13 cellular contexts compared by ENCODE assay signal in the genomic region with DNA sequence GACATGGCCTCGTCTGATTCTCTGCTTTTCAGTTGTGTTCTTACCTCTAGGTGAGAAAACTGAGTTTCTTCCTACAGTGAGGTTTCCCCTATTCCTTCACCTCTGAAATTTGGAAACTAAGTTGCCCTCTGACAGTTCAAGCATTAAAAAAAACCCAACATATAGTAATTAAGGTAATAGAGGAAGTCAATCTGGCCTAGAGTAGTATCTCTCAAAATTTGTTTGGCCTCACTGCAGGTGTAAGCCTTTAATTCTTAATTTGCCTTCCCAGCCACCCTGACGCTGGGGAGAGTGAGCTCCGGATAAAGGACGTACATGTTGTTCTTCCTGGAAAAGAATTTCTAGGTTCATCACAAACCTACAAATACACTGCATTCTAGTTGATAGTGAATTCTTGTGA. TPM values are rescaled to one million over a fixed set of nuclear protein-coding genes. Genes with fewer than 3 reads are reported as not detected.
A peak's percentile ranks its signal among the peaks of the same experiment; 100 is the strongest.
DNase-seq lines count a peak whose midpoint lies in the region; ATAC-seq and TF ChIP-seq lines count a peak whose summit lies in the region.
"Had no signal": no experiment of that assay in that cellular context is flagged by ENCODE, and none has a peak within 500 bp of the region (broad histone marks: within the 10 kb centered on the region; RNA-seq: fewer than 3 reads in every experiment).

No MANE protein-coding gene starts in this region.

- DNase-seq in NCI-H82 (lab: John Stamatoyannopoulos, UW) (peak; percentile 40), NCI-H82 treated with DMSO at 0.1 percent for 48 hours (lab: John Stamatoyannopoulos, UW; ENCODE audit: unreplicated experiment) (no peak), MM.1S (no peak), brain microvascular endothelial cell (no peak), osteoblast (ENCODE audit: insufficient read length, low spot score, missing footprints) (peak; percentile 42)
- DNase-seq: 8988T; effector CD8-positive, alpha-beta T cell; NCI-H1694 had no signal

- H3K4me1 ChIP-seq in MM.1S (ENCODE audit: low read length) (peaks cover 15% of the 10 kb centered on the region), osteoblast (ENCODE audit: insufficient read depth, low read length) (peaks cover 18% of the 10 kb centered on the region)

- H4K20me1 ChIP-seq in MM.1S (ENCODE audit: insufficient read depth, low read length) = no peaks in the 10 kb centered on the region
- H4K20me1 ChIP-seq in osteoblast (ENCODE audit: insufficient read depth, low read length) = no peaks in the 10 kb centered on the region

- H3K27ac ChIP-seq in MM.1S (ENCODE audit: low read length) (no peak overlapping the region), brain microvascular endothelial cell (no peak overlapping the region), osteoblast (ENCODE audit: low read depth, low read length) (no peak overlapping the region)

- H3K36me3 ChIP-seq in MM.1S (replicated peaks; ENCODE audit: insufficient read depth, low read length) = peaks cover 9% of the 10 kb centered on the region; the same call in 1 of the 2 replicates
- H3K36me3 ChIP-seq in brain microvascular endothelial cell (replicated peaks) = peaks cover 28% of the 10 kb centered on the region
- peaks cover 53% of the 10 kb centered on the region for H3K36me3 ChIP-seq in osteoblast (ENCODE audit: insufficient read depth, low read length)

- H3F3A ChIP-seq in MM.1S (ENCODE audit: insufficient read depth, low read length) = no peaks in the 10 kb centered on the region

- TF ChIP-seq CTCF in MM.1S (IDR thresholded peaks at IDR 0.05; ENCODE audit: low read length) (no peak), brain microvascular endothelial cell (IDR thresholded peaks at IDR 0.05; ENCODE audit: low read depth, low read length, missing control alignments) (no peak), osteoblast (IDR thresholded peaks at IDR 0.05; ENCODE audit: extremely low read depth, low read depth, low read length) (no peak)

- H3K79me2 ChIP-seq in MM.1S (ENCODE audit: low read length) (peaks cover 26% of the 10 kb centered on the region), osteoblast (ENCODE audit: insufficient read depth, low read length) (peaks cover 28% of the 10 kb centered on the region)

- in situ Hi-C loops in brain microvascular endothelial cell (cut with HindIII; ENCODE audit: low pct_ligation_motif_present, low sequenced_read_pairs) = no loop called here

- H3K9ac ChIP-seq in MM.1S (ENCODE audit: low read length) = peak overlapping the region; percentile 88; the same call in 1 of the 2 replicates

- no peak overlapping the region for H2AFZ ChIP-seq in MM.1S (ENCODE audit: low read length)
- H2AFZ ChIP-seq in osteoblast (ENCODE audit: low read length) = no peak overlapping the region

- H3K9me2 ChIP-seq in MM.1S (replicated peaks; ENCODE audit: insufficient read depth, low read length) = no peaks in the 10 kb centered on the region

- H3K9me3 ChIP-seq in MM.1S (replicated peaks; ENCODE audit: insufficient read depth, low read length) (no peaks in the 10 kb centered on the region), osteoblast (ENCODE audit: low read depth, low read length) (no peaks in the 10 kb centered on the region)

- ATAC-seq in HG02852 (IDR thresholded peaks at IDR 0.05; ENCODE audit: unreplicated experiment) (no peak), HG03432 (IDR thresholded peaks at IDR 0.05; ENCODE audit: unreplicated experiment) (no peak), HG02623 (IDR thresholded peaks at IDR 0.05; ENCODE audit: unreplicated experiment) (no peak)

- peak overlapping the region; percentile 82; the same call in 1 of the 2 replicates for H3K4me3 ChIP-seq in MM.1S (ENCODE audit: low read length)
- H3K4me3 ChIP-seq in brain microvascular endothelial cell (ENCODE audit: low read depth, low read length) = peak overlapping the region; percentile 90
- H3K4me3 ChIP-seq in osteoblast (ENCODE audit: insufficient read depth, low read length) = no peak overlapping the region

- H3K27me3 ChIP-seq in MM.1S (replicated peaks; ENCODE audit: insufficient read depth, low read length) = no peaks in the 10 kb centered on the region
- no peaks in the 10 kb centered on the region for H3K27me3 ChIP-seq in brain microvascular endothelial cell (replicated peaks)
- H3K27me3 ChIP-seq in osteoblast (ENCODE audit: insufficient read depth, low read length) = no peaks in the 10 kb centered on the region

- H3K4me2 ChIP-seq in MM.1S (ENCODE audit: low read depth, low read length) (peak overlapping the region; percentile 70), osteoblast (ENCODE audit: insufficient read depth, low read length) (peak overlapping the region; percentile 96)

RNA-seq across cellular contexts. Expression of gene CAD, which starts 1.4 kb away (rescaled TPM):
- total RNA-seq in osteoblast = 28.6 and 30.8 TPM in 2 replicates

RNA-seq across cellular contexts. Expression of gene SLC5A6, which starts 6.5 kb away (rescaled TPM):
- total RNA-seq in osteoblast = 14.1 TPM in 2 replicates

RNA-seq across cellular contexts. Expression of gene ATRAID, which starts 6.8 kb away (rescaled TPM):
- total RNA-seq in osteoblast = 187 and 198 TPM in 2 replicates

RNA-seq across cellular contexts. Expression of gene SLC30A3, which starts 44.2 kb away (rescaled TPM):
- total RNA-seq in osteoblast = under 0.01 and 0.88 TPM in 2 replicates

RNA-seq across cellular contexts. Expression of gene DNAJC5G, which starts 56.6 kb away (rescaled TPM):
- total RNA-seq in osteoblast = not detected in 2 replicates
- total RNA-seq: renal cortical epithelial cell, SK-MEL-5 had no signal

Comparison
In these comparisons a context has a peak if more than half of its experiments do, and no peak if none do; other contexts are left out.
1. DNase-seq: peak in NCI-H82 (single experiment) and osteoblast (single experiment); none in NCI-H82 treated with DMSO at 0.1 percent for 48 hours (single experiment), MM.1S (single experiment) and brain microvascular endothelial cell (single experiment).